ENCODE assay signal across 9 cellular contexts in the genomic region with DNA sequence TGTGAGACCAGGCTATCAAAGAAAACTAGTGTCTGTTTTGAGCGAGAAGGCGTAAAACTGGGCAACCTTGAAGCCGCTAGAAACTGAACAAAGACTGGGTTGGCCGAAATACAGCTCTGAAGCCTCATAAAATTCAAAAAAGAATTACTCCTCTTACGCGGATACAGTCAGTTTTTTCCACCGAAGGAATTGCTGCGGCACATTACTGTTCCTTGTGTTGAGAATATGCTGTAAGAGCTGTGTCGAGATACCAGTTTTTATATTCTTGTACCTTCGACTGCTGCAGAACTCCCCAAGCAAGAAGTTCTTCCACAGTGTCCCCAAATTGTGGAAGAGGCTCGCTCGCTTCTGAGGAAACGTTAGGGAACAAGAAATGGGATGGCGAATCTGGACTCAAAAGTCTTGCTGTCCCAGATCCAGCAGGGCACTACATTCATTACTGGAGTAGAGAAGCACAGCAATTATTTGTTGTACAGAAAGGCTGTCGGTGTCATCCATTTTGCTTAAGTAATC. TPM values are rescaled to one million over a fixed set of nuclear protein-coding genes. Genes with fewer than 3 reads are reported as not detected.
DNase-seq lines count a peak whose midpoint lies in the region; ATAC-seq and TF ChIP-seq lines count a peak whose summit lies in the region.
"Had no signal": no experiment of that assay in that cellular context is flagged by ENCODE, and none has a peak within 500 bp of the region (broad histone marks: within the 10 kb centered on the region; RNA-seq: fewer than 3 reads in every experiment).

No MANE protein-coding gene starts in this region.

- peak overlapping the region; percentile 95 for H2AFZ ChIP-seq in PC-3 (ENCODE audit: low read length)

- H3K27ac Mint-ChIP-seq in Calu3 (ENCODE audit: unreplicated experiment), result peak overlapping the region; percentile 92
- peak overlapping the region; percentile 97 to 98 for H3K27ac Mint-ChIP-seq in effector memory CD8-positive, alpha-beta T cell
- peak overlapping the region; percentile 97 to 98 for H3K27ac Mint-ChIP-seq in natural killer cell

- no peaks in the 10 kb centered on the region for H3F3A ChIP-seq in PC-3 (ENCODE audit: low read length, unreplicated experiment)

- H3K9me3 Mint-ChIP-seq in Calu3 (ENCODE audit: low read depth, unreplicated experiment) (no peaks in the 10 kb centered on the region), natural killer cell (no peaks in the 10 kb centered on the region)
- H3K9me3 Mint-ChIP-seq in effector memory CD8-positive, alpha-beta T cell, result no peaks in the 10 kb centered on the region

- peak overlapping the region; percentile 95 for H3K4me3 ChIP-seq in PC-3 (ENCODE audit: low read length)

- no peak for TF ChIP-seq CTCF in Calu3 (IDR thresholded peaks at IDR 0.05; ENCODE audit: unreplicated experiment)
- TF ChIP-seq CTCF in PC-3 (conservative IDR thresholded peaks at IDR 0.05; ENCODE audit: low read depth, low read length), result no peak
- no peak for TF ChIP-seq CTCF in natural killer cell (IDR thresholded peaks at IDR 0.05)

- ATAC-seq in GM21723 (IDR thresholded peaks at IDR 0.05; ENCODE audit: unreplicated experiment), result peak; percentile 21
- peak; percentile 31 for ATAC-seq in PC-3
- peak; percentile 24 for ATAC-seq in effector memory CD8-positive, alpha-beta T cell (replicated peaks)
- ATAC-seq in natural killer cell, result peak in 1 of 3 donors; percentile 34

- intact Hi-C loops in Calu3 (cut with micrococcal nuclease; ENCODE audit: unreplicated experiment), result no loop called here
- intact Hi-C loops in PC-3 (cut with micrococcal nuclease), result loop anchor here (5.0 kb wide), 1 partner anchor 38 kb away; the partner anchor contains the start of gene TMEM30A
- intact Hi-C loops in natural killer cell (cut with micrococcal nuclease), result loop anchor here (10.0 kb wide), 1 partner anchor 361 kb away; the partner anchor contains the start of gene SENP6

- peak overlapping the region; percentile 95 for H3K9ac ChIP-seq in PC-3 (ENCODE audit: low read length)

- H3K4me2 ChIP-seq in PC-3 (ENCODE audit: low read length), result peak overlapping the region; percentile 91

- no peaks in the 10 kb centered on the region for H3K27me3 ChIP-seq in PC-3 (ENCODE audit: low read length)

- CTCF ChIA-PET in Calu3 (lab: Charles Lee), result interaction anchor here (1.3 kb wide), 1 partner anchor 35 kb away, joined by 5 read pairs; no protein-coding TSS in a partner anchor
- CTCF ChIA-PET in PC-3 (lab: Charles Lee), result no interaction called here

- DNase-seq in Calu3 (no peak), PC-3 (no peak), natural killer cell (no peak), NCI-H446 treated with DMSO at 0.1 percent for 48 hours (lab: John Stamatoyannopoulos, UW) (no peak)
- no peak for DNase-seq in effector memory CD8-positive, alpha-beta T cell
- DNase-seq in stimulated activated naive CD4-positive, alpha-beta T cell (lab: John Stamatoyannopoulos, UW), result no peak
- DNase-seq in effector CD8-positive, alpha-beta T cell (lab: John Stamatoyannopoulos, UW), result no peak

- no peaks in the 10 kb centered on the region for H3K9me2 ChIP-seq in PC-3 (replicated peaks; ENCODE audit: low read length)

- peak overlapping the region; percentile 89 for H3K27ac ChIP-seq in PC-3 (ENCODE audit: low read length)

- H3K4me1 Mint-ChIP-seq in Calu3 (ENCODE audit: low read depth, unreplicated experiment) (peaks cover 8% of the 10 kb centered on the region), natural killer cell (peaks cover 14 to 27% of the 10 kb centered on the region in 2 donors)
- H3K4me1 Mint-ChIP-seq in effector memory CD8-positive, alpha-beta T cell (ENCODE audit: low read depth in 2 of 2), result peaks cover 2 to 12% of the 10 kb centered on the region in 2 donors

- H4K20me1 ChIP-seq in PC-3 (ENCODE audit: low read length), result 0 out of 2 replicates have a peak, but pooled peaks cover 5% of the 10 kb centered on the region

- peak overlapping the region; percentile 85 for H3K4me3 Mint-ChIP-seq in Calu3 (ENCODE audit: low read depth, unreplicated experiment)
- H3K4me3 Mint-ChIP-seq in effector memory CD8-positive, alpha-beta T cell, result peak overlapping the region; percentile 94 to 95
- peak overlapping the region; percentile 99 for H3K4me3 Mint-ChIP-seq in natural killer cell

- peaks cover 8% of the 10 kb centered on the region; the same call in 1 of the 2 replicates for H3K4me1 ChIP-seq in PC-3 (ENCODE audit: insufficient read depth, low read length)

- peaks cover 37% of the 10 kb centered on the region for H3K79me2 ChIP-seq in PC-3 (ENCODE audit: low read length)

- POLR2A ChIA-PET in PC-3 (lab: Charles Lee; ENCODE audit: unreplicated experiment), result interaction anchor here (1.4 kb wide), 1 partner anchor 40 kb away, joined by 4 read pairs; the partner anchor contains the start of gene TMEM30A

- peaks cover 9% of the 10 kb centered on the region for H3K36me3 ChIP-seq in PC-3 (ENCODE audit: low read depth, low read length)

- H3K36me3 Mint-ChIP-seq in Calu3 (ENCODE audit: insufficient read depth, unreplicated experiment), result peaks cover 49% of the 10 kb centered on the region
- peaks cover 42% of the 10 kb centered on the region for H3K36me3 Mint-ChIP-seq in effector memory CD8-positive, alpha-beta T cell (ENCODE audit: insufficient read depth)
- no peaks in the 10 kb centered on the region for H3K36me3 Mint-ChIP-seq in natural killer cell

- BruUV-seq in Calu3 (replicated peaks; lab: Mats Ljungman, UMichigan) (TSS peak; percentile 98), PC-3 (replicated peaks; lab: Mats Ljungman, UMichigan) (TSS peak; percentile 99)

- no peaks in the 10 kb centered on the region for H3K9me3 ChIP-seq in PC-3 (ENCODE audit: low read length)

- no peaks in the 10 kb centered on the region for H3K27me3 Mint-ChIP-seq in Calu3 (ENCODE audit: unreplicated experiment)
- peaks cover 14 to 18% of the 10 kb centered on the region in 2 donors for H3K27me3 Mint-ChIP-seq in effector memory CD8-positive, alpha-beta T cell
- H3K27me3 Mint-ChIP-seq in natural killer cell (ENCODE audit: low read depth in 2 of 2), result peaks cover 15 to 18% of the 10 kb centered on the region in 2 donors

RNA-seq across cellular contexts. Expression of gene COX7A2, which starts 0.5 kb away (rescaled TPM):
- total RNA-seq in Calu3 (2022), result 441 and 459 TPM in 2 replicates
- total RNA-seq in PC-3 (2014; rRNA removed), result 160 and 172 TPM in 2 replicates
- 100 to 1,000 TPM; 161 to 215 (median 166) TPM for total RNA-seq in natural killer cell

RNA-seq across cellular contexts. Expression of gene COL12A1, which starts 38.3 kb away (rescaled TPM):
- 20.4 and 29.3 TPM in 2 replicates for total RNA-seq in Calu3 (2022)
- 24.2 and 41.2 TPM in 2 replicates for total RNA-seq in PC-3 (2014; rRNA removed)
- total RNA-seq in natural killer cell, result under 1 TPM in 1 of 3 donors, not detected in 2; 0.25 TPM
- total RNA-seq: T-helper 2 cell treated with Interferon-gamma antibody and Interleukin-4, amounts not matched to agents 100 ng/mL and 5 ng/mL, for 36 hours had no signal

RNA-seq across cellular contexts. Expression of gene TMEM30A, which starts 40.5 kb away (rescaled TPM):
- 105 and 141 TPM in 2 replicates for total RNA-seq in Calu3 (2022)
- 35.7 and 36.8 TPM in 2 replicates for total RNA-seq in PC-3 (2014; rRNA removed)
- 10 to 100 TPM; 43.8 to 72.0 (median 60.7) TPM for total RNA-seq in natural killer cell

Comparison
In these comparisons a context has a peak if more than half of its experiments do, and no peak if none do; other contexts are left out.
1. RNA of gene COL12A1, which starts 38.3 kb away (total RNA-seq): 20.4 to 29.3 TPM in Calu3 and 24.2 to 41.2 TPM in PC-3; 0.25 TPM in natural killer cell; every median in the first group is over 10 times any median in the second.
2. Peak in every context shown above with its lines, with median percentiles within 50 percentile points of each other: H3K27ac Mint-ChIP-seq and H3K4me3 Mint-ChIP-seq.